In genomic region chr10:86632009-86632800, GRCh38 we compare ENCODE assay signal across 8 cellular contexts. TPM values are rescaled to one million over a fixed set of nuclear protein-coding genes. Genes with fewer than 3 reads are reported as not detected.
DNase-seq lines count a peak whose midpoint lies in the region; ATAC-seq and TF ChIP-seq lines count a peak whose summit lies in the region.
"Had no signal": no experiment of that assay in that cellular context is flagged by ENCODE, and none has a peak within 500 bp of the region (broad histone marks: within the 10 kb centered on the region; RNA-seq: fewer than 3 reads in every experiment).

No MANE protein-coding gene starts in this region.

- ATAC-seq in IMR-90 (ENCODE audit: low read depth) (peak; percentile 58), left lobe of liver (peak; percentile 81), thoracic aorta (ENCODE audit: insufficient number of reproducible peaks, low FRiP score, low read depth) (no peak), HG03521 (IDR thresholded peaks at IDR 0.05; ENCODE audit: unreplicated experiment) (no peak), GM21381 (IDR thresholded peaks at IDR 0.05; ENCODE audit: unreplicated experiment) (no peak)

- in situ Hi-C loops in IMR-90 (cut with MboI; ENCODE audit: low sequenced_read_pairs): no loop called here

- H3K56ac ChIP-seq in IMR-90 (ENCODE audit: extremely low read depth, insufficient read depth, low read length): no peak overlapping the region

- POLR2A ChIA-PET in IMR-90 (lab: Charles Lee; ENCODE audit: unreplicated experiment): no interaction called here

- H4K20me1 ChIP-seq in IMR-90 (ENCODE audit: insufficient read depth, low read length): no peaks in the 10 kb centered on the region

- H3K27ac ChIP-seq in IMR-90 (ENCODE audit: insufficient read depth, low read length) (no peak overlapping the region), thoracic aorta (no peak overlapping the region)

- no peak overlapping the region for H2AK5ac ChIP-seq in IMR-90 (ENCODE audit: low read depth, low read length)

- H2BK20ac ChIP-seq in IMR-90 (ENCODE audit: low read depth, low read length): no peak overlapping the region

- 0 out of 4 replicates have a peak overlapping the region, but pooled peaks of 1 of the 2 experiments have one; percentile 23 for H4K8ac ChIP-seq in IMR-90 (ENCODE audit: low read depth in 2 of 2, low read length in 2 of 2)

- H4K5ac ChIP-seq in IMR-90 (ENCODE audit: low read depth, low read length): peak overlapping the region; percentile 31; the same call in 1 of the 2 replicates

- TF ChIP-seq POLR2A in IMR-90 (IDR thresholded peaks at IDR 0.05; ENCODE audit: low read depth, low read length): no peak

- no peaks in the 10 kb centered on the region; the same call in 1 of the 2 replicates for H3K9me1 ChIP-seq in IMR-90 (ENCODE audit: insufficient read depth, low read length)

- no peak for DNase-seq in IMR-90
- peak; percentile 85 for DNase-seq in ecto neural progenitor cell (ENCODE audit: low spot score)
- no peak for DNase-seq in left lobe of liver (ENCODE audit: low spot score)
- no peak for DNase-seq in thoracic aorta (ENCODE audit: low spot score)
- DNase-seq in activated naive CD4-positive, alpha-beta T cell treated with Interleukin-2 at 50 U/mL for 16 hours: no peak

- H2AFZ ChIP-seq in IMR-90 (replicated peaks; ENCODE audit: low read length, poor library complexity): peak overlapping the region; percentile 91

- CTCF ChIA-PET in IMR-90 (lab: Yijun Ruan, JAX): interaction anchor here (0.7 kb wide), 1 partner anchor 24 kb away, joined by 3 read pairs; no protein-coding TSS in a partner anchor

- no peak overlapping the region for H3K14ac ChIP-seq in IMR-90 (replicated peaks; ENCODE audit: low read depth, low read length)

- no peak overlapping the region for H2BK120ac ChIP-seq in IMR-90 (ENCODE audit: low read depth, low read length)

- dilution Hi-C loops in IMR-90 (cut with HindIII; ENCODE audit: low sequenced_read_pairs, unreplicated experiment): no loop called here

- H3K4ac ChIP-seq in IMR-90 (ENCODE audit: low read depth, low read length): no peak overlapping the region; the same call in 1 of the 2 replicates

- intact Hi-C loops in IMR-90 (cut with micrococcal nuclease): no loop called here

- H3K9me3 ChIP-seq in IMR-90 (ENCODE audit: control insufficient read depth, insufficient read depth, low read length): no peaks in the 10 kb centered on the region
- no peaks in the 10 kb centered on the region for H3K9me3 ChIP-seq in thoracic aorta

- BruUV-seq in IMR-90 (replicated peaks; lab: Mats Ljungman, UMichigan): no TSS peak

- H3K27me3 ChIP-seq in IMR-90 (ENCODE audit: control insufficient read depth, insufficient read depth, low read length): no peaks in the 10 kb centered on the region; the same call in 1 of the 2 replicates
- H3K27me3 ChIP-seq in thoracic aorta (replicated peaks; ENCODE audit: insufficient read depth): no peaks in the 10 kb centered on the region

- H3K79me1 ChIP-seq in IMR-90 (ENCODE audit: low read depth in 1 of 2, low read length in 2 of 2): no peaks in the 10 kb centered on the region

- H3K36me3 ChIP-seq in IMR-90 (ENCODE audit: control insufficient read depth, insufficient read depth, low read length) (no peaks in the 10 kb centered on the region), thoracic aorta (no peaks in the 10 kb centered on the region)

- H2BK5ac ChIP-seq in IMR-90 (ENCODE audit: low read depth, low read length, poor library complexity, severe bottlenecking): no peak overlapping the region

- no peak overlapping the region for H3K18ac ChIP-seq in IMR-90 (ENCODE audit: low read depth, low read length)

- H3K4me1 ChIP-seq in IMR-90 (ENCODE audit: control insufficient read depth, insufficient read depth, low read length) (peaks cover 12% of the 10 kb centered on the region), thoracic aorta (ENCODE audit: control insufficient read depth in 1 of 2, low read depth in 2 of 2) (peaks cover 8 to 16% of the 10 kb centered on the region in 2 donors)

- no peak overlapping the region for H2BK15ac ChIP-seq in IMR-90 (ENCODE audit: low read depth, low read length)

- H3K4me2 ChIP-seq in IMR-90 (ENCODE audit: low read depth, low read length): peak overlapping the region; percentile 57; the same call in 1 of the 2 replicates

- H3K4me3 ChIP-seq in IMR-90 (ENCODE audit: insufficient read depth, low read depth, low read length) (no peak overlapping the region; the same call in 1 of the 2 replicates), thoracic aorta (peak overlapping the region; percentile 62)

- no peak overlapping the region for H3K9ac ChIP-seq in IMR-90 (ENCODE audit: low read depth, low read length)

- no peak overlapping the region for H3K23ac ChIP-seq in IMR-90 (ENCODE audit: low read depth, low read length)

- TF ChIP-seq CTCF in IMR-90 (conservative IDR thresholded peaks at IDR 0.05; ENCODE audit: low read depth, low read length) (no peak), thoracic aorta (IDR thresholded peaks at IDR 0.05) (no peak)

- no peak overlapping the region for H4K91ac ChIP-seq in IMR-90 (ENCODE audit: insufficient read depth, low read depth, low read length)

- TF ChIP-seq RAD21 in IMR-90 (IDR thresholded peaks at IDR 0.05; ENCODE audit: low read length): no peak; the same call in 1 of the 2 replicates

- peak overlapping the region; percentile 3 for H2AK9ac ChIP-seq in IMR-90 (replicated peaks; ENCODE audit: low read depth, low read length, poor library complexity)

- 10% methylated on average over 11 of the region's 49 CpGs; no CpG with 5 or more reads in 1 of the 2 experiments for WGBS in IMR-90 (ENCODE audit: extremely low coverage in 2 of 2, insufficient read length in 1 of 2), 2 experiments

TF ChIP-seq in IMR-90, 13 proteins besides CTCF, POLR2A, EP300 and RAD21:
- TF ChIP-seq RFX5 (IDR thresholded peaks at IDR 0.05; ENCODE audit: low read depth, low read length) (no peak), FOS (IDR thresholded peaks at IDR 0.05; ENCODE audit: low read depth, low read length) (no peak), BHLHE40 (IDR thresholded peaks at IDR 0.05; ENCODE audit: low read depth, low read length) (no peak), CHD1 (IDR thresholded peaks at IDR 0.05; ENCODE audit: low read depth, low read length) (no peak)

RNA-seq across cellular contexts. Expression of gene OPN4, which starts 22.1 kb away (rescaled TPM):
- total RNA-seq in IMR-90 (2012; rRNA removed): not detected in 2 replicates
- polyA plus RNA-seq in IMR-90 (2012; rRNA removed): 0.03 TPM in 1 of 2 replicates, not detected in the other
- not detected in 2 replicates for polyA plus RNA-seq in IMR-90 (2012; cell fraction: cytosol; rRNA removed)
- polyA plus RNA-seq in IMR-90 (2012; cell fraction: nucleus; rRNA removed; ENCODE audit: low replicate concordance): 0.04 and 0.05 TPM in 2 replicates
- not detected for total RNA-seq in left lobe of liver
- not detected for total RNA-seq in thoracic aorta
- total RNA-seq: HT1080 had no signal

RNA-seq across cellular contexts. Expression of gene LDB3, which starts 36.1 kb away (rescaled TPM):
- total RNA-seq in IMR-90 (2012; rRNA removed) (0.28 and 0.36 TPM in 2 replicates), left lobe of liver (0.20 TPM), thoracic aorta (10 to 100 TPM; 59.5 to 63.8 TPM)
- polyA plus RNA-seq in IMR-90 (2012; rRNA removed): 2.6 and 3.2 TPM in 2 replicates
- 1.6 and 1.7 TPM in 2 replicates for polyA plus RNA-seq in IMR-90 (2012; cell fraction: cytosol; rRNA removed)
- 2.6 and 4.0 TPM in 2 replicates for polyA plus RNA-seq in IMR-90 (2012; cell fraction: nucleus; rRNA removed; ENCODE audit: low replicate concordance)
- total RNA-seq: HT1080 had no signal

Comparison
In these comparisons a context has a peak if more than half of its experiments do, and no peak if none do; other contexts are left out.
1. ATAC-seq: peak in IMR-90 (single experiment) and left lobe of liver (single experiment); none in thoracic aorta (single experiment), HG03521 (single experiment) and GM21381 (single experiment).
2. RNA of gene LDB3, which starts 36.1 kb away (total RNA-seq): 59.5 to 63.8 TPM in thoracic aorta; 0.28 to 0.36 TPM in IMR-90 and 0.20 TPM in left lobe of liver (single experiment); every median in the first group is over 10 times any median in the second.